In the genomic region with DNA sequence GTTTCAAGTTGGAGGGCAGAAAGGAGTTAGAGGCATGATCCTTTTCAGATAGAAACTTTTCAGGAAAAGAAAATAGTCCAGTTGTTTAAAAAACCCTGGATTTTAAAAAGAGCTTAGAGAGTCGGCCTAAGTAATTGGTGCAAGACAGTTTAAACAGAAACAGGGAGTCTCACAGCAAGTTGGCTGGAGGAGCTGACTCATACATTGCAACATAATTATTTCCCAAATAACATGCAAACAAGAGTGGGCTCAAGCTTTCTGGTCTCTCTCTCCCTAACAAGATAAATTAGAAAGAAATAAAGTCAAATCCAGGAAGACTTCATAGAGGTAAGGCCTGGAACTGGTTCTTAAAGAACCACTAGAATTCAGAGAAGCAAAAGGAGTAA, we compare ENCODE assay signal across 9 cellular contexts.
A peak's percentile ranks its signal among the peaks of the same experiment; 100 is the strongest.
DNase-seq lines count a peak whose midpoint lies in the region; ATAC-seq and TF ChIP-seq lines count a peak whose summit lies in the region.
"Had no signal": no experiment of that assay in that cellular context is flagged by ENCODE, and none has a peak within 500 bp of the region (broad histone marks: within the 10 kb centered on the region; RNA-seq: fewer than 3 reads in every experiment).

No MANE protein-coding gene starts in this region.

- peaks cover 0 to 38% (median 9%) of the 10 kb centered on the region in 11 experiments; a peak in 7 of 22 replicates for H3K36me3 ChIP-seq in BLaER1 treated with 17β-estradiol and CSF1 and Interleukin-3, amounts not matched to agents 10 nM and 100 nM

- H3K4me3 ChIP-seq in BLaER1 treated with 17β-estradiol and CSF1 and Interleukin-3, amounts not matched to agents 10 nM and 100 nM = no peak overlapping the region; a peak in 1 of 20 replicates

- H3K9me3 ChIP-seq in BLaER1 treated with 17β-estradiol and CSF1 and Interleukin-3, amounts not matched to agents 10 nM and 100 nM (replicated peaks in 1 of 11) = peaks cover 0 to 4% (median 0%) of the 10 kb centered on the region in 11 experiments; a peak in 2 of 22 replicates

- no peak for TF ChIP-seq CTCF in omental fat pad (IDR thresholded peaks at IDR 0.05)

- no peaks in the 10 kb centered on the region for H4K20me1 ChIP-seq in BLaER1 treated with 17β-estradiol and CSF1 and Interleukin-3, amounts not matched to agents 10 nM and 100 nM

- no peaks in the 10 kb centered on the region for H3K27me3 ChIP-seq in BLaER1 treated with 17β-estradiol and CSF1 and Interleukin-3, amounts not matched to agents 10 nM and 100 nM

- DNase-seq in NOMO-1 (lab: John Stamatoyannopoulos, UW; ENCODE audit: unreplicated experiment in 2 of 2) (peak; percentile 16 to 63), epithelial cell of prostate (ENCODE audit: low read depth, low spot score) (no peak), omental fat pad (ENCODE audit: low spot score) (no peak), occipital lobe (lab: John Stamatoyannopoulos, UW) (no peak)

- peaks cover 20 to 33% (median 29%) of the 10 kb centered on the region in 10 experiments for H3K4me1 ChIP-seq in BLaER1 treated with 17β-estradiol and CSF1 and Interleukin-3, amounts not matched to agents 10 nM and 100 nM

- peak overlapping the region; percentile 40 to 78 (median 55) for H3K4me2 ChIP-seq in BLaER1 treated with 17β-estradiol and CSF1 and Interleukin-3, amounts not matched to agents 10 nM and 100 nM

- H3K27ac ChIP-seq in BLaER1 treated with 17β-estradiol and CSF1 and Interleukin-3, amounts not matched to agents 10 nM and 100 nM = peak overlapping the region in 10 of 11 experiments; percentile 19 to 73 (median 64); a peak in 18 of 22 replicates
- peak overlapping the region; percentile 45 for H3K27ac ChIP-seq in epithelial cell of prostate

- peak; percentile 81 for ATAC-seq in omental fat pad (ENCODE audit: low FRiP score)
- no peak for ATAC-seq in GM21367 (IDR thresholded peaks at IDR 0.05; ENCODE audit: unreplicated experiment)
- no peak for ATAC-seq in GM21619 (IDR thresholded peaks at IDR 0.05; ENCODE audit: unreplicated experiment)
- ATAC-seq in GM21447 (IDR thresholded peaks at IDR 0.05; ENCODE audit: unreplicated experiment) = no peak
- ATAC-seq: Panc1 had no signal

- H3K9ac ChIP-seq in BLaER1 treated with 17β-estradiol and CSF1 and Interleukin-3, amounts not matched to agents 10 nM and 100 nM = peak overlapping the region in 9 of 11 experiments; percentile 5 to 63 (median 40); a peak in 13 of 22 replicates

Comparison
In these comparisons a context has a peak if more than half of its experiments do, and no peak if none do; other contexts are left out.
1. DNase-seq: peak in NOMO-1 (2 of 2); none in epithelial cell of prostate (single experiment), omental fat pad (single experiment) and occipital lobe (single experiment).